In the genomic region with DNA sequence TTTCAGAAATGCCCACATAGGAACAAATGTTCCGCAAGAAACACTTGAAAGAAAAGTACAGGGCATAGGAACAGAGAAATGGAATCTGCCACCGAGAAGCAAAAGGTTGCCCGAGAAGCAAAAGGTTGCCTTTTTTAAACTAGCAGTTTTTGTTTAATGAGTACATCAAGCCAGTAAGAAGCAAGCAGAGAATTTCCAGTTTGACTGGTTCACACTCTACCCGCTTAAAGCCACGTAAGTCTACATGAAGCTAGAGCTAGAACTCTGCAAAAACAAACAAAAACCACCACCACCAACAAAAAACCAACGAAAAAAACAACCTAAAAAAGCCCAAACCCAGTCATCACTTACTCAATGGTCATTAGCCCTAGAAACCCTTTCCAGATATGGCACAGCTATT, we compare ENCODE assay signal across 9 cellular contexts.
"Had no signal": no experiment of that assay in that cellular context is flagged by ENCODE, and none has a peak within 500 bp of the region (broad histone marks: within the 10 kb centered on the region; RNA-seq: fewer than 3 reads in every experiment).

No MANE protein-coding gene starts in this region.

- H3K27ac ChIP-seq: HL-60 had no signal

- ATAC-seq: GM23338, K562 had no signal

- FAIRE-seq: H1, H54, K562 had no signal

- H3K4me3 ChIP-seq: GM23338, K562 had no signal

- H2AFZ ChIP-seq: GM23338 had no signal

- DNase-seq: H9, HCEC 1CT, IMR-90, KG1 had no signal

- H3K4me2 ChIP-seq: GM23338 had no signal
